8 cellular contexts compared by ENCODE assay signal in the genomic region with DNA sequence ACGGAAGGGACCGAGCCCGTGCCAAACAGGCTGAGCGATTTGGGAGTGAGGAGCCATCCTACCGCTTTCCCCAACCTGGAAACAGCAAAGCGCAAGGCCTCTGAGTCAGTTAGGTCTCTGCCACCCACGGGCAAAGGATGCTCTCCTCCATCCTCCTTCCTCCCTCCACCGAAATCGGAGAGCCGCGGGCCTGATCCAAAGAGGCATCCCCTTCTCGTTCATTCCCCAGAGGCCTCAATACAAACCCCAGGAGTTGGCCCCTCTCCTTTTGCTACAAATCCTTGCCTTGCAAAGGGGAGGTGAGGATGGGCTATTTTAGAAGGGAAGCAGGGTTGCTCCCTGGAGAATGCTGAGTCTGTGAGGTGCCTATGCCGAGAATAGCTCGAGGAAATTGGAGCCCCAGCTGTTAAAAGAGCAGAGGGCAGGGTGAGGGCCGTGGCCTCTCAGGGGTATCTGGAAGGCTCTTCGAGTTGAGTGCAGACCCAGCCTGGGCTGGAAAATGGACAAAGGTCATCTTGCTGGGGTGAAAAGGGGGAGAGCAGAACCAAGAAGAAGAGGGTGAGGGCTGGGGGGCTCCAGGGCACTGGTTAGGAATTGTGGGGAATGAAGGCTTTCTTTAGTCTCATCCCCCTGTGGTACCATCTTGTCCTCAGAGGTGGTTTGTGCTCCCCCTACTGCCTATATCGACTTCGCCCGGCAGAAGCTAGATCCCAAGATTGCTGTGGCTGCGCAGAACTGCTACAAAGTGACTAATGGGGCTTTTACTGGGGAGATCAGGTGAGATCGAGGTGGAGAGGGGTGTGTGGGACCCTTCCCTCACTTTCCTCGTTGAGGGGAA. TPM values are rescaled to one million over a fixed set of nuclear protein-coding genes. Genes with fewer than 3 reads are reported as not detected.
DNase-seq lines count a peak whose midpoint lies in the region; ATAC-seq and TF ChIP-seq lines count a peak whose summit lies in the region.

No MANE protein-coding gene starts in this region.

- H3K27me3 ChIP-seq in HCT116 (ENCODE audit: insufficient read depth, low read length) (no peaks in the 10 kb centered on the region), skeletal muscle tissue (ENCODE audit: control insufficient read depth in 3 of 3, insufficient read depth in 3 of 3, low read length in 3 of 3) (no peaks in the 10 kb centered on the region)

- H3K79me2 ChIP-seq in HCT116 (ENCODE audit: insufficient read depth, low read length): peaks cover 57% of the 10 kb centered on the region

- H3K4me2 ChIP-seq in HCT116 (ENCODE audit: low read length): peak overlapping the region; percentile 92

- RAD21 ChIA-PET in HCT116 (lab: Charles Lee; ENCODE audit: low non-redundant PET in 1 of 2, low total read pairs in 2 of 2, uncharacterized antibody in 2 of 2, unreplicated experiment in 2 of 2): interaction anchor here in 1 of 2 experiments (0.5 to 1.3 kb wide), 2 partner anchors 78 to 79 kb away, joined by 4 read pairs; no protein-coding TSS in a partner anchor

- TF ChIP-seq RAD21 in HCT116 (IDR thresholded peaks at IDR 0.05; ENCODE audit: low read depth): no peak

- no peaks in the 10 kb centered on the region for H3K9me3 Mint-ChIP-seq in activated T-cell treated with anti-CD3 and anti-CD28 coated beads, Interleukin-2, amount 50 U/mL, for 72 hours

- TF ChIP-seq POLR2A in HCT116 (IDR thresholded peaks at IDR 0.05; ENCODE audit: borderline replicate concordance, extremely low read depth, insufficient read depth, insufficient read length): no peak

- no peak overlapping the region for H2AFZ ChIP-seq in HCT116 (ENCODE audit: low read depth, low read length, poor library complexity, severe bottlenecking)

- peak overlapping the region; percentile 97 to 98 for H3K4me3 Mint-ChIP-seq in activated T-cell treated with anti-CD3 and anti-CD28 coated beads, Interleukin-2, amount 50 U/mL, for 72 hours

- DNase-seq in Ammon's horn (ENCODE audit: low spot score) (peak; percentile 24), HCT116 (ENCODE audit: low read depth, low spot score) (no peak), hepatic stellate cell (ENCODE audit: low spot score) (peak; percentile 48), activated gamma-delta T cell treated with Interleukin-2 at 50 U/mL for 16 hours (no peak), iPS-NIHi11 (ENCODE audit: low spot score) (no peak), DMS114 treated with DMSO at 0.1 percent for 48 hours (lab: John Stamatoyannopoulos, UW; ENCODE audit: unreplicated experiment) (no peak)
- peak in 1 of 2 donors; percentile 27 for DNase-seq in activated T-cell treated with anti-CD3 and anti-CD28 coated beads, Interleukin-2, amount 50 U/mL, for 72 hours

- H3K27ac ChIP-seq in HCT116 (ENCODE audit: low read depth, low read length) (peak overlapping the region; percentile 96), skeletal muscle tissue (ENCODE audit: low read depth, low read length) (peak overlapping the region; percentile 98)

- ATAC-seq in HCT116: no peak
- peak in 1 of 2 donors; percentile 1 for ATAC-seq in activated T-cell treated with anti-CD3 and anti-CD28 coated beads, Interleukin-2, amount 50 U/mL, for 72 hours (replicated peaks in 1 of 2)

- H3K36me3 ChIP-seq in HCT116 (ENCODE audit: control insufficient read depth in 1 of 2, insufficient read depth in 2 of 2, low read length in 2 of 2) (peaks cover 15 to 42% of the 10 kb centered on the region in 2 experiments; a peak in 3 of 4 replicates), skeletal muscle tissue (ENCODE audit: control insufficient read depth in 3 of 3, insufficient read depth in 3 of 3, low read length in 3 of 3) (peaks cover 39 to 55% (median 44%) of the 10 kb centered on the region in 3 donors)

- peak overlapping the region; percentile 96 for H3K27ac Mint-ChIP-seq in activated T-cell treated with anti-CD3 and anti-CD28 coated beads, Interleukin-2, amount 50 U/mL, for 72 hours

- H3K4me3 ChIP-seq in HCT116 (replicated peaks in 1 of 2; ENCODE audit: low read depth in 1 of 2, low read length in 2 of 2) (peak overlapping the region; percentile 97 to 99), skeletal muscle tissue (ENCODE audit: low read length in 3 of 3) (peak overlapping the region; percentile 80 to 94 (median 92))

- CTCF ChIA-PET in HCT116 (lab: Charles Lee): interaction anchor here (1.0 to 2.9 kb wide), 10 partner anchors 17 to 244 kb away, joined by 3 to 26 read pairs (median 7); partner anchors contain the start of genes C12orf57, C1RL, CDCA3 and MLF2

- no peaks in the 10 kb centered on the region for H3K9me2 ChIP-seq in HCT116 (ENCODE audit: insufficient read depth)

- TF ChIP-seq CTCF in HCT116 (IDR thresholded peaks at IDR 0.05 in 2 of 3, conservative IDR thresholded peaks at IDR 0.05 in 1 of 3; ENCODE audit: borderline replicate concordance in 1 of 3, insufficient read depth in 1 of 3, low read depth in 2 of 3, low read length in 2 of 3): peak in 2 of 3 experiments; percentile 25; a peak in 2 of 6 replicates

- POLR2A ChIA-PET in HCT116 (lab: Charles Lee): interaction anchor here (0.9 to 10.9 kb wide), 15 partner anchors 9 to 240 kb away, joined by 3 to 186 read pairs (median 8); partner anchors contain the start of genes C12orf57, CDCA3, MLF2 and P3H3

- peaks cover 66% of the 10 kb centered on the region for H3K4me1 Mint-ChIP-seq in activated T-cell treated with anti-CD3 and anti-CD28 coated beads, Interleukin-2, amount 50 U/mL, for 72 hours (ENCODE audit: low read depth)

- peaks cover 12% of the 10 kb centered on the region; the same call in 1 of the 2 replicates for H4K20me1 ChIP-seq in HCT116 (ENCODE audit: insufficient read depth)

- H3K9me3 ChIP-seq in HCT116 (ENCODE audit: control insufficient read depth in 1 of 2, insufficient read depth in 1 of 2, low read depth in 1 of 2, low read length in 2 of 2): no peaks in the 10 kb centered on the region
- no peaks in the 10 kb centered on the region for H3K9me3 ChIP-seq in skeletal muscle tissue (ENCODE audit: control insufficient read depth in 3 of 3, low read length in 3 of 3)

- BruUV-seq in HCT116 (replicated peaks; lab: Mats Ljungman, UMichigan): TSS peak; percentile 57

- intact Hi-C loops in HCT116 (cut with micrococcal nuclease): loop anchor here (1.0 kb wide), 1 partner anchor 76 kb away; the partner anchor contains the start of gene C12orf57

- no peaks in the 10 kb centered on the region for H3K27me3 Mint-ChIP-seq in activated T-cell treated with anti-CD3 and anti-CD28 coated beads, Interleukin-2, amount 50 U/mL, for 72 hours (ENCODE audit: low read depth)

- peaks cover 33 to 62% of the 10 kb centered on the region in 2 experiments for H3K4me1 ChIP-seq in HCT116 (ENCODE audit: control insufficient read depth in 1 of 2, insufficient read depth in 2 of 2, low read length in 2 of 2)
- H3K4me1 ChIP-seq in skeletal muscle tissue (ENCODE audit: control insufficient read depth in 3 of 3, insufficient read depth in 3 of 3, low read length in 3 of 3): peaks cover 51 to 64% (median 58%) of the 10 kb centered on the region in 3 donors

- peaks cover 16 to 18% of the 10 kb centered on the region in 2 donors for H3K36me3 Mint-ChIP-seq in activated T-cell treated with anti-CD3 and anti-CD28 coated beads, Interleukin-2, amount 50 U/mL, for 72 hours (ENCODE audit: insufficient read depth in 2 of 2)

- peak overlapping the region; percentile 99 for H3K9ac ChIP-seq in HCT116 (ENCODE audit: low read length)
- H3K9ac ChIP-seq in skeletal muscle tissue (ENCODE audit: low read depth in 1 of 3, low read length in 3 of 3): peak overlapping the region; percentile 92 to 98 (median 94)

TF ChIP-seq in HCT116, 20 proteins besides CTCF, POLR2A, EP300 and RAD21 (continues in another document):
- TF ChIP-seq EZH2phosphoT487 (IDR thresholded peaks at IDR 0.05; ENCODE audit: borderline replicate concordance): no peak
- no peak for TF ChIP-seq TCF7L2 (IDR thresholded peaks at IDR 0.05; ENCODE audit: borderline replicate concordance, extremely low read depth, insufficient read depth, insufficient read length)
- no peak for TF ChIP-seq CBX3 (IDR thresholded peaks at IDR 0.05; ENCODE audit: low read depth)
- no peak for TF ChIP-seq ATF3 (IDR thresholded peaks at IDR 0.05)
- TF ChIP-seq EZH2 (IDR thresholded peaks at IDR 0.05): no peak
- no peak for TF ChIP-seq SRF (IDR thresholded peaks at IDR 0.05; ENCODE audit: low read depth)

RNA-seq across cellular contexts. Expression of gene TPI1, which starts 1.1 kb away (rescaled TPM):
- 1,068 TPM for total RNA-seq in HCT116 (2021; ENCODE audit: unreplicated experiment)
- 1,589 and 1,878 TPM in 2 replicates for polyA plus RNA-seq in HCT116 (2012)
- 100 to 1,000 TPM; 504 to 562 TPM for total RNA-seq in activated T-cell treated with anti-CD3 and anti-CD28 coated beads, Interleukin-2, amount 50 U/mL, for 72 hours
- total RNA-seq in skeletal muscle tissue: 1,878 TPM

RNA-seq across cellular contexts. Expression of gene SPSB2, which starts 4.7 kb away (rescaled TPM):
- total RNA-seq in HCT116 (2021; ENCODE audit: unreplicated experiment) (10.0 TPM), skeletal muscle tissue (3.1 TPM)
- 7.6 and 9.8 TPM in 2 replicates for polyA plus RNA-seq in HCT116 (2012)
- total RNA-seq in activated T-cell treated with anti-CD3 and anti-CD28 coated beads, Interleukin-2, amount 50 U/mL, for 72 hours: 10 to 100 TPM in 1 of 2 donors, 1 to 10 TPM in 1; 9.6 to 10.4 TPM

RNA-seq across cellular contexts. Expression of gene USP5, which starts 16.5 kb away (rescaled TPM):
- 175 TPM for total RNA-seq in HCT116 (2021; ENCODE audit: unreplicated experiment)
- 76.8 and 88.7 TPM in 2 replicates for polyA plus RNA-seq in HCT116 (2012)
- 100 to 1,000 TPM in 1 of 2 donors, 10 to 100 TPM in 1; 98.0 to 105 TPM for total RNA-seq in activated T-cell treated with anti-CD3 and anti-CD28 coated beads, Interleukin-2, amount 50 U/mL, for 72 hours
- total RNA-seq in skeletal muscle tissue: 61.6 TPM

RNA-seq across cellular contexts. Expression of gene CDCA3, which starts 17.3 kb away (rescaled TPM):
- total RNA-seq in HCT116 (2021; ENCODE audit: unreplicated experiment) (63.0 TPM), skeletal muscle tissue (3.1 TPM)
- polyA plus RNA-seq in HCT116 (2012): 72.5 and 92.7 TPM in 2 replicates
- 10 to 100 TPM; 67.7 to 94.8 TPM for total RNA-seq in activated T-cell treated with anti-CD3 and anti-CD28 coated beads, Interleukin-2, amount 50 U/mL, for 72 hours

RNA-seq across cellular contexts. Expression of gene GNB3, which starts 27.7 kb away (rescaled TPM):
- total RNA-seq in HCT116 (2021; ENCODE audit: unreplicated experiment) (8.7 TPM), skeletal muscle tissue (3.7 TPM)
- 8.5 and 9.8 TPM in 2 replicates for polyA plus RNA-seq in HCT116 (2012)
- total RNA-seq in activated T-cell treated with anti-CD3 and anti-CD28 coated beads, Interleukin-2, amount 50 U/mL, for 72 hours: 1 to 10 TPM in 1 of 2 donors, under 1 TPM in 1; 0.95 to 1.3 TPM

Comparison
In these comparisons a context has a peak if more than half of its experiments do, and no peak if none do; other contexts are left out.
1. DNase-seq: peak in Ammon's horn (single experiment) and hepatic stellate cell (single experiment); none in HCT116 (single experiment), activated gamma-delta T cell treated with Interleukin-2 at 50 U/mL for 16 hours (single experiment), iPS-NIHi11 (single experiment) and DMS114 treated with DMSO at 0.1 percent for 48 hours (single experiment).